ENCODE assay signal across 1 cellular context in genomic region chr22:45319319-45319675, GRCh38.
TF ChIP-seq lines count a peak whose summit lies in the region.

No MANE protein-coding gene starts in this region.

TF ChIP-seq in HepG2, 621 proteins besides CTCF, POLR2A, EP300 and RAD21:
- TF ChIP-seq ZNF33A (CRISPR knock-in tag; IDR thresholded peaks at IDR 0.05; ENCODE audit: borderline replicate concordance): no peak
- no peak for TF ChIP-seq PHF5A (CRISPR knock-in tag; IDR thresholded peaks at IDR 0.05; ENCODE audit: low read depth, unreplicated experiment)
- TF ChIP-seq NPAS2 (CRISPR knock-in tag; IDR thresholded peaks at IDR 0.05; ENCODE audit: borderline replicate concordance): no peak
- no peak for TF ChIP-seq FOXP1 (IDR thresholded peaks at IDR 0.05)
- TF ChIP-seq FOXP1 (CRISPR knock-in tag; IDR thresholded peaks at IDR 0.05): no peak
- TF ChIP-seq SPEN (CRISPR knock-in tag; IDR thresholded peaks at IDR 0.05; ENCODE audit: low read depth): no peak
- TF ChIP-seq, protein P1, sequence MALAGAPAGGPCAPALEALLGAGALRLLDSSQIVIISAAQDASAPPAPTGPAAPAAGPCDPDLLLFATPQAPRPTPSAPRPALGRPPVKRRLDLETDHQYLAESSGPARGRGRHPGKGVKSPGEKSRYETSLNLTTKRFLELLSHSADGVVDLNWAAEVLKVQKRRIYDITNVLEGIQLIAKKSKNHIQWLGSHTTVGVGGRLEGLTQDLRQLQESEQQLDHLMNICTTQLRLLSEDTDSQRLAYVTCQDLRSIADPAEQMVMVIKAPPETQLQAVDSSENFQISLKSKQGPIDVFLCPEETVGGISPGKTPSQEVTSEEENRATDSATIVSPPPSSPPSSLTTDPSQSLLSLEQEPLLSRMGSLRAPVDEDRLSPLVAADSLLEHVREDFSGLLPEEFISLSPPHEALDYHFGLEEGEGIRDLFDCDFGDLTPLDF (CRISPR knock-in tag; IDR thresholded peaks at IDR 0.05): no peak
- TF ChIP-seq ZNF670 (CRISPR knock-in tag; IDR thresholded peaks at IDR 0.05; ENCODE audit: borderline replicate concordance): no peak
- no peak for TF ChIP-seq MXI1 (IDR thresholded peaks at IDR 0.05; ENCODE audit: borderline replicate concordance, low read depth, low read length)
- no peak for TF ChIP-seq HMG20A (CRISPR knock-in tag; IDR thresholded peaks at IDR 0.05; ENCODE audit: borderline replicate concordance)
- no peak for TF ChIP-seq PRPF4 (IDR thresholded peaks at IDR 0.05; ENCODE audit: low read depth, low read length, poor library complexity, severe bottlenecking)
- no peak for TF ChIP-seq EEA1 (CRISPR knock-in tag; IDR thresholded peaks at IDR 0.05; ENCODE audit: borderline replicate concordance)
- TF ChIP-seq NCOA1 (CRISPR knock-in tag; IDR thresholded peaks at IDR 0.05): no peak
- TF ChIP-seq FOXO4 (CRISPR knock-in tag; conservative IDR thresholded peaks at IDR 0.05): no peak
- TF ChIP-seq REPIN1 (CRISPR knock-in tag; IDR thresholded peaks at IDR 0.05; ENCODE audit: borderline replicate concordance, low read depth): no peak
- no peak for TF ChIP-seq SKI (IDR thresholded peaks at IDR 0.05; ENCODE audit: partially characterized antibody)
- TF ChIP-seq USF2 (IDR thresholded peaks at IDR 0.05; ENCODE audit: low read depth, low read length): no peak
- no peak for TF ChIP-seq USF2 (CRISPR knock-in tag; IDR thresholded peaks at IDR 0.05; ENCODE audit: borderline replicate concordance)
- TF ChIP-seq MNT (IDR thresholded peaks at IDR 0.05): no peak
- no peak for TF ChIP-seq EED (CRISPR knock-in tag; IDR thresholded peaks at IDR 0.05)
- no peak for TF ChIP-seq STAG1 (CRISPR knock-in tag; IDR thresholded peaks at IDR 0.05)
- no peak for TF ChIP-seq ZNF432 (CRISPR knock-in tag; IDR thresholded peaks at IDR 0.05; ENCODE audit: borderline replicate concordance)
